8 cellular contexts compared by ENCODE assay signal in the genomic region with DNA sequence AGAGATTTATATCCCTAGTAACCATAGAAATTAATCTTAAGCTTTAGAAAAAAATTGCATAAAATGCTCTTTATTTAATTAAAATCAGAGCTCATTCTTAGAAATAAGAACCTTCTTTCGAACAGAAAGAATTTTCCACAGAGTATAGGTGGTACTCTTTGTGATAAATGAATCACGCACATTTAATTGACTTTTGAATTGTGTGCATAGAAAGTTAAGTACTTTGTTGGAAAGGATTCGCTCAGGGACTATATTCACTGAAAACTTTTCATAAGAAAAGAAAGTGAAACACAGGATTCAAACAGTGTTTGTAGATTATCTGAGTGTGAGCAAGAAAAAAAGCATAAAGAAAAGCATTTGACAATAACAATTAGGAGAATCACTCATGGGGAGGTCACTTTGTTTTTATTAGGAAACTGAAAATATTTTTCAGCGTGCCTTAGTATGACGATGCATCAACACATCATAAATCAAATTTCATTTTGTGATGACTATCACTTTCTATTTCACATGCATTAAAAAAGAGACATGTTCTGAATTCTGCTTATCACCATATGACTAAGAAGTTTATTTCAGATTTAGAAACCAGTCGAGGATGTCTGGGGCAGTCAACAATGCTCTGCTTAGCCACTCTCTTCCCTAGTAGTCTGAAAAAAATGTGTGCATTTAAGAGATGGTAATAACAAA. TPM values are rescaled to one million over a fixed set of nuclear protein-coding genes. Genes with fewer than 3 reads are reported as not detected.
A peak's percentile ranks its signal among the peaks of the same experiment; 100 is the strongest.
DNase-seq lines count a peak whose midpoint lies in the region; ATAC-seq and TF ChIP-seq lines count a peak whose summit lies in the region.

No MANE protein-coding gene starts in this region.

- H3K9ac ChIP-seq in KMS-11, result no peak overlapping the region

- TF ChIP-seq CTCF in KMS-11 (conservative IDR thresholded peaks at IDR 0.05; ENCODE audit: low read depth, low read length) (no peak), foreskin fibroblast (IDR thresholded peaks at IDR 0.05; ENCODE audit: low read depth, low read length) (no peak), esophagus muscularis mucosa (IDR thresholded peaks at IDR 0.05) (no peak), tibial artery (IDR thresholded peaks at IDR 0.05) (no peak), prostate gland (IDR thresholded peaks at IDR 0.05) (no peak)

- intact Hi-C loops in esophagus muscularis mucosa (cut with DNase I), result no loop called here
- intact Hi-C loops in tibial artery (cut with DNase I; ENCODE audit: low total_unique reads), result no loop called here
- intact Hi-C loops in prostate gland (cut with DNase I), result loop anchor here (5.0 kb wide), 1 partner anchor 370 kb away; no protein-coding TSS in a partner anchor

- no peak for TF ChIP-seq EP300 in esophagus muscularis mucosa (IDR thresholded peaks at IDR 0.05)

- H2AFZ ChIP-seq in KMS-11 (ENCODE audit: low read depth), result no peak overlapping the region

- 64% methylated on average over 6 of the region's 6 CpGs for WGBS in esophagus muscularis mucosa
- 46% methylated on average over 6 of the region's 6 CpGs for WGBS in prostate gland

- peak overlapping the region; percentile 11; the same call in 1 of the 2 replicates for H3K27ac ChIP-seq in KMS-11
- H3K27ac ChIP-seq in esophagus muscularis mucosa (replicated peaks in 1 of 4), result no peak overlapping the region
- H3K27ac ChIP-seq in tibial artery, result no peak overlapping the region
- H3K27ac ChIP-seq in prostate gland, result no peak overlapping the region

- H3K27me3 ChIP-seq in KMS-11 (ENCODE audit: insufficient read depth, low read depth) (no peaks in the 10 kb centered on the region), esophagus muscularis mucosa (no peaks in the 10 kb centered on the region), tibial artery (no peaks in the 10 kb centered on the region), prostate gland (replicated peaks; ENCODE audit: insufficient read depth) (no peaks in the 10 kb centered on the region)

- H3K4me1 ChIP-seq in KMS-11 (ENCODE audit: low read depth, poor library complexity, severe bottlenecking), result peaks cover 23% of the 10 kb centered on the region
- peaks cover 0 to 25% (median 6%) of the 10 kb centered on the region in 4 donors for H3K4me1 ChIP-seq in esophagus muscularis mucosa
- peaks cover 0 to 10% (median 0%) of the 10 kb centered on the region in 4 donors for H3K4me1 ChIP-seq in tibial artery
- no peaks in the 10 kb centered on the region for H3K4me1 ChIP-seq in prostate gland (replicated peaks)

- no peaks in the 10 kb centered on the region for H3K79me2 ChIP-seq in KMS-11 (ENCODE audit: insufficient read depth, low read depth)

- DNase-seq in GM03348 (ENCODE audit: low spot score) (peak; percentile 51), foreskin fibroblast (peak; percentile 45), esophagus muscularis mucosa (ENCODE audit: extremely low spot score) (no peak), globus pallidus (ENCODE audit: low spot score) (no peak), tibial artery (no peak), prostate gland (ENCODE audit: low spot score) (no peak)

- TF ChIP-seq POLR2A in esophagus muscularis mucosa (IDR thresholded peaks at IDR 0.05; ENCODE audit: low read depth) (no peak), prostate gland (IDR thresholded peaks at IDR 0.05) (no peak)

- no peak overlapping the region for H3K4me3 ChIP-seq in KMS-11 (IDR thresholded peaks at IDR 0.05; ENCODE audit: insufficient read depth, low read depth, low read length)
- H3K4me3 ChIP-seq in foreskin fibroblast (ENCODE audit: low read depth in 1 of 2, low read length in 2 of 2), result peak overlapping the region; percentile 7 to 19
- H3K4me3 ChIP-seq in esophagus muscularis mucosa, result no peak overlapping the region
- no peak overlapping the region for H3K4me3 ChIP-seq in tibial artery
- H3K4me3 ChIP-seq in prostate gland, result no peak overlapping the region

- H3K36me3 ChIP-seq in KMS-11 (ENCODE audit: insufficient read depth) (no peaks in the 10 kb centered on the region), esophagus muscularis mucosa (no peaks in the 10 kb centered on the region), tibial artery (no peaks in the 10 kb centered on the region), prostate gland (no peaks in the 10 kb centered on the region)

- H3K9me3 ChIP-seq in esophagus muscularis mucosa (no peaks in the 10 kb centered on the region), tibial artery (no peaks in the 10 kb centered on the region), prostate gland (no peaks in the 10 kb centered on the region)

- no peaks in the 10 kb centered on the region for H4K20me1 ChIP-seq in KMS-11 (ENCODE audit: insufficient read depth)

- peak; percentile 52 for ATAC-seq in GM21526 (IDR thresholded peaks at IDR 0.05; ENCODE audit: low FRiP score, unreplicated experiment)

- H3K4me2 ChIP-seq in KMS-11, result peak overlapping the region; percentile 41

RNA-seq across cellular contexts. Expression of a gene that starts 49.5 kb away (rescaled TPM):
- total RNA-seq in esophagus muscularis mucosa (10 to 100 TPM; 14.5 to 21.0 (median 17.8) TPM), prostate gland (10 to 100 TPM; 24.1 to 33.5 TPM)

Comparison
In these comparisons a context has a peak if more than half of its experiments do, and no peak if none do; other contexts are left out.
1. DNase-seq: peak in GM03348 (single experiment) and foreskin fibroblast (2 of 2); none in esophagus muscularis mucosa (single experiment), globus pallidus (single experiment), tibial artery (0 of 2) and prostate gland (single experiment).
2. H3K4me3 ChIP-seq: peak in foreskin fibroblast (2 of 2); none in KMS-11 (single experiment), esophagus muscularis mucosa (0 of 4), tibial artery (0 of 2) and prostate gland (0 of 2).